ENCODE assay signal across 13 cellular contexts in the genomic region with DNA sequence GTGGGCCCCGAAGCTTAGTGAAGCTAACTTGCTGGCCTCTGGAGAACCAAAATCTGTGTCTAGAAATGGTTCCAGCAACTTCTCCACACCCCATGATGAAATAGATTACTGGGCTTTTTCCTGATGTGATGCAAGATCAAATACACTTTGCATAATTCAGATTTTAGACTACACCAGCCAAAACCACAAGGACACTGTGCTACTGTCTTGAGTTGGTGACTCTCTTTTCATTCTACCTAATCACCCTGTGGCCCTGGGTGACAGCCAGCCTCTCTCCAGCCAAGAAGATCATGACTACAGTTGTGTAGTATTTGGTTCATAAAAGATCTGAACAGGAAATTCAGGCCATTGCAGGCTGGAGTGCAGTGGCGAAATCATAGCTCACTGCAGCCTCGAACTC. TPM values are rescaled to one million over a fixed set of nuclear protein-coding genes. Genes with fewer than 3 reads are reported as not detected.
DNase-seq lines count a peak whose midpoint lies in the region; ATAC-seq and TF ChIP-seq lines count a peak whose summit lies in the region.
"Had no signal": no experiment of that assay in that cellular context is flagged by ENCODE, and none has a peak within 500 bp of the region (broad histone marks: within the 10 kb centered on the region; RNA-seq: fewer than 3 reads in every experiment).

No MANE protein-coding gene starts in this region.

- H3K36me3 ChIP-seq in right atrium auricular region (no peaks in the 10 kb centered on the region), left ventricle myocardium inferior (no peaks in the 10 kb centered on the region), PC-9 (ENCODE audit: low read depth) (no peaks in the 10 kb centered on the region), tibial nerve (no peaks in the 10 kb centered on the region), mesenchymal stem cell (ENCODE audit: control insufficient read depth in 1 of 2, insufficient read depth in 2 of 2, low read depth in 1 of 2, low read length in 2 of 2) (no peaks in the 10 kb centered on the region), GM23338 (ENCODE audit: insufficient read depth) (0 out of 2 replicates have a peak, but pooled peaks cover 16% of the 10 kb centered on the region)

- H2BK5ac ChIP-seq in mesenchymal stem cell (ENCODE audit: low read depth, low read length, poor library complexity, severe bottlenecking): no peak overlapping the region

- H3K23ac ChIP-seq in mesenchymal stem cell (ENCODE audit: low read length in 2 of 2): no peak overlapping the region

- intact Hi-C loops in left ventricle myocardium inferior (cut with micrococcal nuclease): no loop called here
- intact Hi-C loops in PC-9 (cut with micrococcal nuclease; ENCODE audit: unreplicated experiment): no loop called here

- no peak overlapping the region for H3K4me3 Mint-ChIP-seq in GM23338
- H3K4me3 Mint-ChIP-seq: activated T-cell treated with anti-CD3 and anti-CD28 coated beads, Interleukin-2, amount 50 U/mL, for 24 hours; CD4-positive, CD25-positive, alpha-beta regulatory T cell; stimulated activated naive B cell treated with anti-CD40 and anti-IgM and Interleukin-4, amounts not matched to agents 10 μg/mL and 1 μg/mL and 100 μg/mL, for 72 hours had no signal

- no peak overlapping the region for H2BK12ac ChIP-seq in mesenchymal stem cell (ENCODE audit: low read length in 2 of 2)

- CTCF ChIA-PET in PC-9 (lab: Charles Lee): no interaction called here

- H3F3A ChIP-seq in PC-9 (ENCODE audit: insufficient read depth, low read depth) (peaks cover 19% of the 10 kb centered on the region), GM23338 (replicated peaks; ENCODE audit: low read depth) (no peaks in the 10 kb centered on the region)

- H3K27ac ChIP-seq in right atrium auricular region (no peak overlapping the region), left ventricle myocardium inferior (replicated peaks) (no peak overlapping the region), PC-9 (peak overlapping the region; percentile 31; the same call in 1 of the 2 replicates), tibial nerve (no peak overlapping the region), mesenchymal stem cell (ENCODE audit: low read length, poor library complexity, severe bottlenecking) (no peak overlapping the region), GM23338 (ENCODE audit: low read depth) (no peak overlapping the region)

- no peak overlapping the region for H4K8ac ChIP-seq in mesenchymal stem cell (ENCODE audit: low read length)

- no peaks in the 10 kb centered on the region for H3K79me2 ChIP-seq in PC-9 (ENCODE audit: low read depth)
- H3K79me2 ChIP-seq in GM23338 (replicated peaks; ENCODE audit: insufficient read depth): no peaks in the 10 kb centered on the region

- no peak overlapping the region for H4K91ac ChIP-seq in mesenchymal stem cell (ENCODE audit: low read length)

- H3K27me3 Mint-ChIP-seq in GM23338 (ENCODE audit: insufficient read depth, low read depth, poor library complexity): peaks cover 11% of the 10 kb centered on the region

- no TSS peak for BruUV-seq in PC-9 (replicated peaks; lab: Mats Ljungman, UMichigan)

- POLR2A ChIA-PET in PC-9 (lab: Charles Lee; ENCODE audit: unreplicated experiment): interaction anchor here (0.6 kb wide), 1 partner anchor 630 kb away, joined by 4 read pairs; no protein-coding TSS in a partner anchor

- H3K27ac Mint-ChIP-seq in GM23338: no peak overlapping the region
- H3K27ac Mint-ChIP-seq: activated T-cell treated with anti-CD3 and anti-CD28 coated beads, Interleukin-2, amount 50 U/mL, for 24 hours; CD4-positive, CD25-positive, alpha-beta regulatory T cell; stimulated activated naive B cell treated with anti-CD40 and anti-IgM and Interleukin-4, amounts not matched to agents 10 μg/mL and 1 μg/mL and 100 μg/mL, for 72 hours had no signal

- TF ChIP-seq CTCF in right atrium auricular region (IDR thresholded peaks at IDR 0.05): no peak
- TF ChIP-seq CTCF in left ventricle myocardium inferior (IDR thresholded peaks at IDR 0.05; ENCODE audit: borderline replicate concordance): no peak
- TF ChIP-seq CTCF in PC-9 (conservative IDR thresholded peaks at IDR 0.05): no peak
- no peak for TF ChIP-seq CTCF in fibroblast of pulmonary artery (IDR thresholded peaks at IDR 0.05; ENCODE audit: low read length, missing control alignments)
- TF ChIP-seq CTCF in tibial nerve (IDR thresholded peaks at IDR 0.05): no peak
- no peak for TF ChIP-seq CTCF in GM23338 (conservative IDR thresholded peaks at IDR 0.05; ENCODE audit: low read depth in 2 of 2)

- H4K20me1 ChIP-seq in PC-9 (ENCODE audit: insufficient read depth): no peaks in the 10 kb centered on the region
- H4K20me1 ChIP-seq in GM23338 (replicated peaks; ENCODE audit: insufficient read depth): no peaks in the 10 kb centered on the region

- no peak overlapping the region for H3K4ac ChIP-seq in mesenchymal stem cell (ENCODE audit: low read depth in 1 of 2, low read length in 2 of 2)

- no peak overlapping the region for H2BK120ac ChIP-seq in mesenchymal stem cell (ENCODE audit: low read depth, low read length)

- H2AFZ ChIP-seq in PC-9 (no peak overlapping the region), mesenchymal stem cell (ENCODE audit: low read depth, low read length) (no peak overlapping the region), GM23338 (no peak overlapping the region)

- 78 to 80% methylated on average over 3 of the region's 3 CpGs for WGBS in tibial nerve, 2 donors
- WGBS in mesenchymal stem cell: 79% methylated on average over 3 of the region's 3 CpGs

- H2BK15ac ChIP-seq in mesenchymal stem cell (ENCODE audit: low read depth, poor library complexity, severe bottlenecking): no peak overlapping the region

- H3K14ac ChIP-seq in mesenchymal stem cell (ENCODE audit: low read length in 2 of 2): no peak overlapping the region

- peaks cover 41% of the 10 kb centered on the region for H3K9me3 Mint-ChIP-seq in GM23338

- no peak overlapping the region for H3K9ac ChIP-seq in mesenchymal stem cell (ENCODE audit: low read length)

- H3K4me3 ChIP-seq in right atrium auricular region: no peak overlapping the region
- no peak overlapping the region for H3K4me3 ChIP-seq in left ventricle myocardium inferior
- no peak overlapping the region for H3K4me3 ChIP-seq in PC-9
- H3K4me3 ChIP-seq in fibroblast of pulmonary artery (replicated peaks; ENCODE audit: low read depth, low read length): no peak overlapping the region
- H3K4me3 ChIP-seq in tibial nerve: no peak overlapping the region
- H3K4me3 ChIP-seq in mesenchymal stem cell (ENCODE audit: insufficient read depth in 1 of 2, low read depth in 1 of 2, low read length in 2 of 2): no peak overlapping the region
- no peak overlapping the region for H3K4me3 ChIP-seq in GM23338

- peak in 1 of 2 donors; percentile 66 for TF ChIP-seq EP300 in tibial nerve (IDR thresholded peaks at IDR 0.05)

- H3K4me1 ChIP-seq in right atrium auricular region (no peaks in the 10 kb centered on the region), left ventricle myocardium inferior (no peaks in the 10 kb centered on the region), PC-9 (replicated peaks; ENCODE audit: insufficient read depth) (peaks cover 12% of the 10 kb centered on the region), tibial nerve (no peaks in the 10 kb centered on the region), mesenchymal stem cell (ENCODE audit: control insufficient read depth, insufficient read depth, low read depth, low read length) (no peaks in the 10 kb centered on the region), GM23338 (ENCODE audit: insufficient read depth) (no peaks in the 10 kb centered on the region)

- no peaks in the 10 kb centered on the region for H3K9me3 ChIP-seq in right atrium auricular region
- no peaks in the 10 kb centered on the region for H3K9me3 ChIP-seq in left ventricle myocardium inferior (replicated peaks)
- H3K9me3 ChIP-seq in PC-9 (ENCODE audit: insufficient read depth, low read depth): 0 out of 2 replicates have a peak, but pooled peaks cover 6% of the 10 kb centered on the region
- peaks cover 0 to 15% (median 0%) of the 10 kb centered on the region in 4 donors for H3K9me3 ChIP-seq in tibial nerve
- peaks cover 4% of the 10 kb centered on the region for H3K9me3 ChIP-seq in mesenchymal stem cell (ENCODE audit: control insufficient read depth, low read length)

- H3K4me1 Mint-ChIP-seq in GM23338: no peaks in the 10 kb centered on the region
- H3K4me1 Mint-ChIP-seq: stimulated activated naive B cell treated with anti-CD40 and anti-IgM and Interleukin-4, amounts not matched to agents 10 μg/mL and 1 μg/mL and 100 μg/mL, for 72 hours had no signal

- no peak overlapping the region for H3K18ac ChIP-seq in mesenchymal stem cell (ENCODE audit: low read depth in 1 of 2, low read length in 2 of 2)

- H2AK5ac ChIP-seq in mesenchymal stem cell (ENCODE audit: low read length, severe bottlenecking): no peak overlapping the region

- peaks cover 31% of the 10 kb centered on the region for H3K36me3 Mint-ChIP-seq in GM23338 (ENCODE audit: low read depth)
- H3K36me3 Mint-ChIP-seq: CD4-positive, CD25-positive, alpha-beta regulatory T cell had no signal

- DNase-seq in right atrium auricular region (ENCODE audit: low spot score) (peak; percentile 75), left ventricle myocardium inferior (no peak), PC-9 (peak; percentile 37 to 68), fibroblast of pulmonary artery (ENCODE audit: low read depth) (peak; percentile 47), tibial nerve (ENCODE audit: low spot score in 2 of 2) (peak; percentile 20 to 67), mesenchymal stem cell (no peak), GM23338 (ENCODE audit: low spot score) (no peak)
- DNase-seq: activated T-cell treated with anti-CD3 and anti-CD28 coated beads, Interleukin-2, amount 50 U/mL, for 24 hours; CD4-positive, CD25-positive, alpha-beta regulatory T cell; NCI-H2227 treated with DMSO at 0.1 percent for 48 hours; stimulated activated CD4-positive, alpha-beta T cell treated with anti-CD3 and anti-CD28 coated beads, Interleukin-12 subunit alpha, Interleukin-12 subunit beta, amount 100 ng/mL, for 4 hours; stimulated activated naive B cell treated with anti-CD40 and anti-IgM and Interleukin-4, amounts not matched to agents 10 μg/mL and 1 μg/mL and 100 μg/mL, for 72 hours had no signal

- ATAC-seq in HG03432 (IDR thresholded peaks at IDR 0.05; ENCODE audit: unreplicated experiment) (no peak), GM23338 (no peak)
- ATAC-seq: stimulated activated naive B cell treated with anti-CD40 and anti-IgM and Interleukin-4, amounts not matched to agents 10 μg/mL and 1 μg/mL and 100 μg/mL, for 72 hours had no signal

- H3K27me3 ChIP-seq in right atrium auricular region: no peaks in the 10 kb centered on the region
- H3K27me3 ChIP-seq in left ventricle myocardium inferior (ENCODE audit: low read depth): peaks cover 39% of the 10 kb centered on the region
- peaks cover 14% of the 10 kb centered on the region; the same call in 1 of the 2 replicates for H3K27me3 ChIP-seq in PC-9 (ENCODE audit: insufficient read depth, low read depth)
- peaks cover 0 to 1% of the 10 kb centered on the region in 2 donors for H3K27me3 ChIP-seq in tibial nerve
- peaks cover 3 to 34% of the 10 kb centered on the region in 2 experiments for H3K27me3 ChIP-seq in mesenchymal stem cell (ENCODE audit: control insufficient read depth in 1 of 2, insufficient read depth in 1 of 2, low read length in 2 of 2)
- H3K27me3 ChIP-seq in GM23338 (ENCODE audit: insufficient read depth): no peaks in the 10 kb centered on the region

- no peak overlapping the region for H3K4me2 ChIP-seq in PC-9
- no peak overlapping the region for H3K4me2 ChIP-seq in mesenchymal stem cell (ENCODE audit: low read length, poor library complexity, severe bottlenecking)
- no peak overlapping the region for H3K4me2 ChIP-seq in GM23338

- H3K79me1 ChIP-seq in mesenchymal stem cell (replicated peaks; ENCODE audit: low read length, poor library complexity, severe bottlenecking): no peaks in the 10 kb centered on the region

- no peak for TF ChIP-seq POLR2A in tibial nerve (IDR thresholded peaks at IDR 0.05)

- H3K9me2 ChIP-seq in PC-9 (ENCODE audit: insufficient read depth): no peaks in the 10 kb centered on the region
- peaks cover 2% of the 10 kb centered on the region; the same call in 1 of the 2 replicates for H3K9me2 ChIP-seq in GM23338 (ENCODE audit: insufficient read depth)

RNA-seq across cellular contexts. Expression of a gene that starts 22.2 kb away (rescaled TPM):
- total RNA-seq in right atrium auricular region (10 to 100 TPM; 11.3 to 46.5 TPM), left ventricle myocardium inferior (85.5 TPM), PC-9 (2021) (0.70 TPM in 1 of 2 replicates, not detected in the other), tibial nerve (100 to 1,000 TPM in 2 of 4 donors, 10 to 100 TPM in 2; 68.7 to 182 (median 111) TPM)
- not detected for polyA plus RNA-seq in mesenchymal stem cell (2013, experiment 1 of 2)
- not detected for polyA plus RNA-seq in mesenchymal stem cell (2013, experiment 2 of 2)
- 0.17 TPM in 1 of 2 replicates, not detected in the other for total RNA-seq in GM23338 (2014; rRNA removed; shearing (Covaris generic))
- 1.3 TPM in 1 of 2 replicates, not detected in the other for polyA plus RNA-seq in GM23338 (2016; fragmentation: Nextera tagmentation; extraction: Ambion mirVana)
- total RNA-seq: CD4-positive, CD25-positive, alpha-beta regulatory T cell had no signal
- polyA plus RNA-seq: CD4-positive, CD25-positive, alpha-beta regulatory T cell had no signal

RNA-seq across cellular contexts. Expression of a gene that starts 24.2 kb away (rescaled TPM):
- total RNA-seq in right atrium auricular region (not detected), left ventricle myocardium inferior (0.27 TPM), PC-9 (2021) (not detected in 2 replicates), tibial nerve (10 to 100 TPM in 1 of 4 donors, 1 to 10 TPM in 3; 3.3 to 11.7 (median 8.9) TPM)
- not detected for polyA plus RNA-seq in mesenchymal stem cell (2013, experiment 1 of 2)
- polyA plus RNA-seq in mesenchymal stem cell (2013, experiment 2 of 2): not detected
- 0.23 and 0.56 TPM in 2 replicates for total RNA-seq in GM23338 (2014; rRNA removed; shearing (Covaris generic))
- polyA plus RNA-seq in GM23338 (2016; fragmentation: Nextera tagmentation; extraction: Ambion mirVana): 3.1 and 3.8 TPM in 2 replicates

RNA-seq across cellular contexts. Expression of a gene that starts 34.3 kb away (rescaled TPM):
- total RNA-seq in right atrium auricular region (10 to 100 TPM in 1 of 2 donors, 1 to 10 TPM in 1; 8.8 to 13.3 TPM), left ventricle myocardium inferior (7.1 TPM), PC-9 (2021) (34.0 and 35.8 TPM in 2 replicates), tibial nerve (10 to 100 TPM; 53.8 to 68.1 (median 58.1) TPM)
- polyA plus RNA-seq in mesenchymal stem cell (2013, experiment 1 of 2): not detected
- polyA plus RNA-seq in mesenchymal stem cell (2013, experiment 2 of 2): not detected
- total RNA-seq in GM23338 (2014; rRNA removed; shearing (Covaris generic)): 9.1 and 13.7 TPM in 2 replicates
- polyA plus RNA-seq in GM23338 (2016; fragmentation: Nextera tagmentation; extraction: Ambion mirVana): 5.0 and 5.5 TPM in 2 replicates

Comparison
In these comparisons a context has a peak if more than half of its experiments do, and no peak if none do; other contexts are left out.
1. DNase-seq: peak in right atrium auricular region (single experiment), PC-9 (2 of 2), fibroblast of pulmonary artery (single experiment) and tibial nerve (2 of 2); none in left ventricle myocardium inferior (single experiment), mesenchymal stem cell (single experiment) and GM23338 (single experiment).